In the genomic region with DNA sequence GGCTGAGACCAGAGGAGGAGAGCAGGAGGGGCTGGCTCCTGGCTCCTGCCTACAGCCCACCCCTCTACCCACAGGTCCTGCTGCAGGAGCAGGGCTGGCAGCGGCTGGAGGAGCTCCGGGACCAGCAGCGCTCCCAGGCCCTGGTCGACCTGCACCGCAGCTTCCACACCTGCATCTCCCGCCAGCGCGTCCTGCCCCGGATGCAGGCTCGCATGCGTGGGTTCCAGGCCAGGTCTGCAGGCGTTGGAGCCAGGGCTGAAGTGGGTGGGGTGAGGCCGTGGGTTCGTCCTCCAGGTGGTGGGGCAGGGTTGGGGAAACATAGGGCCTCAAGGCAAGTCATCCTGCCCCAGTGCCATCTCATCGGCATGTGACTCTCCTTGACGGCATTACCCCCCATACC, we compare ENCODE assay signal across 33 cellular contexts. TPM values are rescaled to one million over a fixed set of nuclear protein-coding genes. Genes with fewer than 3 reads are reported as not detected.
"Had no signal": no experiment of that assay in that cellular context is flagged by ENCODE, and none has a peak within 500 bp of the region (broad histone marks: within the 10 kb centered on the region; RNA-seq: fewer than 3 reads in every experiment).

No MANE protein-coding gene starts in this region.

- ATAC-seq: activated CD4-positive, alpha-beta T cell treated with anti-CD3 and anti-CD28 coated beads for 36 hours; activated CD8-positive, alpha-beta memory T cell treated with anti-CD3 and anti-CD28 coated beads, Interleukin-2, amount 10 ng/mL, durations not matched to agents 7 days and 5 days; activated CD8-positive, alpha-beta T cell treated with anti-CD3 and anti-CD28 coated beads, Interleukin-2, amount 10 ng/mL, durations not matched to agents 7 days and 5 days; activated naive CD8-positive, alpha-beta T cell treated with anti-CD3 and anti-CD28 coated beads, Interleukin-2, amount 50 U/mL, for 24 hours; body of pancreas; gastroesophageal sphincter had no signal

- H3K27me3 ChIP-seq: adrenal gland, body of pancreas, cardiac muscle cell, colonic mucosa, esophagus squamous epithelium, gastroesophageal sphincter had no signal

- H3K36me3 ChIP-seq: adrenal gland, cardiac muscle cell, colonic mucosa, esophagus squamous epithelium had no signal

- H3K4me3 ChIP-seq: adrenal gland, body of pancreas, cardiac muscle cell, colonic mucosa, esophagus squamous epithelium, gastroesophageal sphincter had no signal

- DNase-seq: activated CD4-positive, alpha-beta memory T cell treated with anti-CD3 and anti-CD28 coated beads for 36 hours; activated CD4-positive, alpha-beta T cell treated with anti-CD3 and anti-CD28 coated beads for 36 hours; activated CD4-positive, alpha-beta T cell treated with anti-CD3 and anti-CD28 coated beads, Interleukin-2, amount 10 ng/mL, durations not matched to agents 24 days and 14 days; activated CD4-positive, CD25-positive, alpha-beta regulatory T cell; activated CD4-positive, CD25-positive, alpha-beta regulatory T cell treated with anti-CD3 and anti-CD28 coated beads, Interleukin-2, amount 50 U/mL, for 72 hours; activated CD8-positive, alpha-beta memory T cell treated with anti-CD3 and anti-CD28 coated beads, Interleukin-2, amount 10 ng/mL, durations not matched to agents 7 days and 5 days; activated CD8-positive, alpha-beta memory T cell treated with anti-CD3 and anti-CD28 coated beads, Interleukin-2, amount 50 U/mL, for 4 hours; activated CD8-positive, alpha-beta T cell treated with anti-CD3 and anti-CD28 coated beads, Interleukin-2, amount 10 ng/mL, durations not matched to agents 7 days and 5 days; activated effector memory CD4-positive, alpha-beta T cell treated with anti-CD3 and anti-CD28 coated beads, Interleukin-2, amount 50 U/mL, for 16 hours; activated naive CD4-positive, alpha-beta T cell treated with anti-CD3 and anti-CD28 coated beads for 36 hours; activated naive CD8-positive, alpha-beta T cell treated with anti-CD3 and anti-CD28 coated beads for 36 hours; activated naive CD8-positive, alpha-beta T cell treated with anti-CD3 and anti-CD28 coated beads, Interleukin-2, amount 50 U/mL, for 24 hours; activated T-cell treated with anti-CD3 and anti-CD28 coated beads, Interleukin-2, amount 50 U/mL, for 1 hour; activated T-cell treated with anti-CD3 and anti-CD28 coated beads, Interleukin-2, amount 50 U/mL, for 48 hours; adrenal gland; amygdala; aorta; body of pancreas; central memory CD4-positive, alpha-beta T cell; cerebellar nuclear complex; colonic mucosa; effector CD8-positive, alpha-beta T cell; esophagus squamous epithelium; foreskin melanocyte; T-helper 2 cell had no signal

- H3K4me1 ChIP-seq: adrenal gland, gastroesophageal sphincter had no signal

- H3K27ac ChIP-seq: adrenal gland, body of pancreas, cardiac muscle cell, colonic mucosa, epithelial cell of prostate, esophagus squamous epithelium, gastroesophageal sphincter had no signal

- H3K9me3 ChIP-seq: adrenal gland, body of pancreas, colonic mucosa, esophagus squamous epithelium, gastroesophageal sphincter had no signal

- FAIRE-seq: endometrium, endothelial cell of umbilical vein had no signal

RNA-seq across cellular contexts. Expression of a gene that starts 27.4 kb away (rescaled TPM):
- total RNA-seq: activated CD4-positive, alpha-beta memory T cell treated with anti-CD3 and anti-CD28 coated beads for 36 hours; activated naive CD4-positive, alpha-beta T cell treated with anti-CD3 and anti-CD28 coated beads for 36 hours; activated T-helper 1 cell treated with anti-CD3 and anti-CD28 coated beads, Interleukin-12 subunit alpha, Interleukin-12 subunit beta, Interleukin-2, Interleukin-4 antibody, amounts not matched to agents 30 ng/mL and 10 ng/mL and 1 ng/mL, durations not matched to agents 14 hours and 24 hours and 36 hours; dermis microvascular lymphatic vessel endothelial cell; endothelial cell of umbilical vein; glomerular endothelial cell had no signal
- polyA plus RNA-seq: endothelial cell of umbilical vein had no signal
